Comparison of ENCODE assay signal across 9 cellular contexts in genomic region chr20:18056174-18057105, GRCh38. TPM values are rescaled to one million over a fixed set of nuclear protein-coding genes. Genes with fewer than 3 reads are reported as not detected.
DNase-seq lines count a peak whose midpoint lies in the region; ATAC-seq and TF ChIP-seq lines count a peak whose summit lies in the region.
"Had no signal": no experiment of that assay in that cellular context is flagged by ENCODE, and none has a peak within 500 bp of the region (broad histone marks: within the 10 kb centered on the region; RNA-seq: fewer than 3 reads in every experiment).

No MANE protein-coding gene starts in this region.

- no peak overlapping the region for H3K27ac Mint-ChIP-seq in naive thymus-derived CD4-positive, alpha-beta T cell
- H3K27ac Mint-ChIP-seq: CD4-positive, CD25-positive, alpha-beta regulatory T cell had no signal

- H3K36me3 ChIP-seq in naive thymus-derived CD4-positive, alpha-beta T cell (ENCODE audit: control insufficient read depth in 2 of 3, insufficient read depth in 3 of 3, low read length in 3 of 3): no peaks in the 10 kb centered on the region

- DNase-seq in NCI-H2081 (lab: John Stamatoyannopoulos, UW) (peak; percentile 61 to 83), NCI-H2081 treated with DMSO at 0.1 percent for 48 hours (lab: John Stamatoyannopoulos, UW) (no peak), NCI-H748 (lab: John Stamatoyannopoulos, UW; ENCODE audit: unreplicated experiment) (peak; percentile 94), ecto neural progenitor cell (ENCODE audit: low spot score) (peak; percentile 68), HEK293T (ENCODE audit: extremely low spot score) (no peak)
- DNase-seq in naive thymus-derived CD4-positive, alpha-beta T cell: peak in 1 of 9 donors; percentile 26
- no peak for DNase-seq in stimulated activated CD4-positive, alpha-beta T cell treated with anti-CD3 and anti-CD28 coated beads, Interleukin-4, amount 100 ng/mL, for 24 hours
- DNase-seq: CD4-positive, CD25-positive, alpha-beta regulatory T cell had no signal

- H3K9me3 Mint-ChIP-seq in naive thymus-derived CD4-positive, alpha-beta T cell: peaks cover 0 to 4% (median 0%) of the 10 kb centered on the region in 11 donors

- H3K4me1 ChIP-seq in naive thymus-derived CD4-positive, alpha-beta T cell (ENCODE audit: control insufficient read depth in 2 of 2, insufficient read depth in 2 of 2, low read length in 2 of 2): no peaks in the 10 kb centered on the region

- peaks cover 0 to 9% of the 10 kb centered on the region in 2 donors for H3K27me3 ChIP-seq in naive thymus-derived CD4-positive, alpha-beta T cell (ENCODE audit: control insufficient read depth in 2 of 2, insufficient read depth in 2 of 2, low read length in 2 of 2)

- CTCF ChIA-PET in naive thymus-derived CD4-positive, alpha-beta T cell (lab: Charles Lee): no interaction called here
- CTCF ChIA-PET in HEK293T (lab: Yijun Ruan, JAX): no interaction called here

- H3K4me3 ChIP-seq in naive thymus-derived CD4-positive, alpha-beta T cell (ENCODE audit: low read length): no peak overlapping the region

- H3K4me1 Mint-ChIP-seq in naive thymus-derived CD4-positive, alpha-beta T cell: peaks cover 3 to 15% (median 11%) of the 10 kb centered on the region in 7 donors

- POLR2A ChIA-PET in naive thymus-derived CD4-positive, alpha-beta T cell (lab: Charles Lee): no interaction called here
- POLR2A ChIA-PET in HEK293T (lab: Yijun Ruan, JAX): no interaction called here

- no peak overlapping the region for H3K27ac ChIP-seq in naive thymus-derived CD4-positive, alpha-beta T cell (ENCODE audit: low read depth, low read length)

- H3K4me3 Mint-ChIP-seq in naive thymus-derived CD4-positive, alpha-beta T cell: peak overlapping the region; percentile 44 to 85 (median 67)

- no peaks in the 10 kb centered on the region for H3K9me3 ChIP-seq in naive thymus-derived CD4-positive, alpha-beta T cell (ENCODE audit: control insufficient read depth in 2 of 3, low read length in 3 of 3)

- peaks cover 0 to 2% (median 0%) of the 10 kb centered on the region in 5 donors for H3K36me3 Mint-ChIP-seq in naive thymus-derived CD4-positive, alpha-beta T cell
- H3K36me3 Mint-ChIP-seq: CD4-positive, CD25-positive, alpha-beta regulatory T cell had no signal

- peak; percentile 29 for ATAC-seq in naive thymus-derived CD4-positive, alpha-beta T cell
- no peak for ATAC-seq in HG02885 (IDR thresholded peaks at IDR 0.05; ENCODE audit: poor library complexity, unreplicated experiment)

- intact Hi-C loops in naive thymus-derived CD4-positive, alpha-beta T cell (cut with micrococcal nuclease): no loop called here

- peaks cover 53 to 79% (median 61%) of the 10 kb centered on the region in 5 donors for H3K27me3 Mint-ChIP-seq in naive thymus-derived CD4-positive, alpha-beta T cell

TF ChIP-seq in HEK293T, 16 proteins besides CTCF, POLR2A, EP300 and RAD21:
- TF ChIP-seq ZNF384 (IDR thresholded peaks at IDR 0.05) (no peak), ELF4 (IDR thresholded peaks at IDR 0.05) (no peak), NFRKB (IDR thresholded peaks at IDR 0.05) (no peak), CTBP1 (IDR thresholded peaks at IDR 0.05; ENCODE audit: borderline replicate concordance) (no peak)

RNA-seq across cellular contexts. Expression of gene OVOL2, which starts 1.3 kb away (rescaled TPM):
- total RNA-seq in naive thymus-derived CD4-positive, alpha-beta T cell: not detected
- polyA plus RNA-seq in naive thymus-derived CD4-positive, alpha-beta T cell: not detected
- total RNA-seq: CD4-positive, CD25-positive, alpha-beta regulatory T cell had no signal
- polyA plus RNA-seq: CD4-positive, CD25-positive, alpha-beta regulatory T cell had no signal

Comparison
In these comparisons a context has a peak if more than half of its experiments do, and no peak if none do; other contexts are left out.
1. DNase-seq: peak in NCI-H2081 (2 of 2), NCI-H748 (single experiment) and ecto neural progenitor cell (single experiment); none in NCI-H2081 treated with DMSO at 0.1 percent for 48 hours (single experiment), HEK293T (single experiment) and stimulated activated CD4-positive, alpha-beta T cell treated with anti-CD3 and anti-CD28 coated beads, Interleukin-4, amount 100 ng/mL, for 24 hours (single experiment).